Comparison of ENCODE assay signal across 1 cellular context in the genomic region with DNA sequence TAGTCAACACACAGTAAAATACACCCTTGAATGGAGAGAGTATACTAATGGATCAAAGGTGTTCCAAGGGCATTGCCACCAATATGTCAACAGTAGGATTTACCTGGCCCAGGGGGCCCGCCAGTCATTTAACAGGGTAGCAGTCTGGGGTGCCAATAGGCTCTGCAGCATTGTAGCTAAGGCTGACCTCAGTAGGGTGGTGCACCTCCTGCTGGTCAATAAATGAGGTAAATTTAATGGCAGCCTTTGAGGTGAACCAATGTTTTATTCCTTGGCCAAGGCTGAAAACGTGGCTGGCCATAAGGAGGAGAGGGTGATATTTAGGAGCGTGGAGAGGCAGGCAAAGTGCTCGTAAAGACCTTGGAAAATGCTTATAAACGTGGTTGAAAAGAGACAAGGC.
TF ChIP-seq lines count a peak whose summit lies in the region.

No MANE protein-coding gene starts in this region.

TF ChIP-seq in H1, 55 proteins besides CTCF, POLR2A, EP300 and RAD21:
- no peak for TF ChIP-seq JUN (IDR thresholded peaks at IDR 0.05; ENCODE audit: low read depth, low read length)
- TF ChIP-seq CBX8 (IDR thresholded peaks at IDR 0.05; ENCODE audit: borderline replicate concordance, low read depth, low read length) = no peak
- TF ChIP-seq, protein P1, sequence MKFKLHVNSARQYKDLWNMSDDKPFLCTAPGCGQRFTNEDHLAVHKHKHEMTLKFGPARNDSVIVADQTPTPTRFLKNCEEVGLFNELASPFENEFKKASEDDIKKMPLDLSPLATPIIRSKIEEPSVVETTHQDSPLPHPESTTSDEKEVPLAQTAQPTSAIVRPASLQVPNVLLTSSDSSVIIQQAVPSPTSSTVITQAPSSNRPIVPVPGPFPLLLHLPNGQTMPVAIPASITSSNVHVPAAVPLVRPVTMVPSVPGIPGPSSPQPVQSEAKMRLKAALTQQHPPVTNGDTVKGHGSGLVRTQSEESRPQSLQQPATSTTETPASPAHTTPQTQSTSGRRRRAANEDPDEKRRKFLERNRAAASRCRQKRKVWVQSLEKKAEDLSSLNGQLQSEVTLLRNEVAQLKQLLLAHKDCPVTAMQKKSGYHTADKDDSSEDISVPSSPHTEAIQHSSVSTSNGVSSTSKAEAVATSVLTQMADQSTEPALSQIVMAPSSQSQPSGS (IDR thresholded peaks at IDR 0.05; ENCODE audit: low read length) = no peak
